12 cellular contexts compared by ENCODE assay signal in the genomic region with DNA sequence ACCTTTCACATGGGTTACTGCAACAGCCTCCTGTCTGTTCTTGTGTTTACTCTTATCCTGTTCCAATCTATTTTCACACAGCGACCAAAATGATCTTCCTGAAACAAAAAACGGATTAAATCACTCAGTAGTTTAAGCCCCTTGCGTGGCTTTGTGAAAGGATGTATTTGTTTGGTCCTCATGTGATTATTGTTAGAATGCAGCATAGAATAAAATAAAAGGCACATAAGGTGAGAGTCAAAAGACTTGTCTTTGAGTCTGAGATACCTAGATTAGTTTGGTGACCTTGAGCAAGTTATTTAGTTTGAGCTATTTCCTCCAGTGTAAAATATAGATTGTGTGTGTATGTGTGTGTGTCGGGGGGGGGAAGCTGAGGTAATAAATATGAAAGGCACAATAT.
DNase-seq lines count a peak whose midpoint lies in the region; ATAC-seq and TF ChIP-seq lines count a peak whose summit lies in the region.
"Had no signal": no experiment of that assay in that cellular context is flagged by ENCODE, and none has a peak within 500 bp of the region (broad histone marks: within the 10 kb centered on the region; RNA-seq: fewer than 3 reads in every experiment).

No MANE protein-coding gene starts in this region.

- H3K4me1 ChIP-seq in CD4-positive, CD25-positive, alpha-beta regulatory T cell (ENCODE audit: control insufficient read depth, insufficient read depth, low read length, poor library complexity, severe bottlenecking), result peaks cover 46% of the 10 kb centered on the region
- peaks cover 1% of the 10 kb centered on the region; the same call in 1 of the 2 replicates for H3K4me1 ChIP-seq in IMR-90 (ENCODE audit: control insufficient read depth, insufficient read depth, low read length)
- H3K4me1 ChIP-seq in neutrophil (ENCODE audit: control insufficient read depth in 1 of 2, insufficient read depth in 1 of 2, low read depth in 1 of 2, low read length in 1 of 2), result peaks cover 54 to 62% of the 10 kb centered on the region in 2 experiments
- peaks cover 5% of the 10 kb centered on the region for H3K4me1 ChIP-seq in testis

- no peaks in the 10 kb centered on the region; the same call in 1 of the 2 replicates for H4K20me1 ChIP-seq in IMR-90 (ENCODE audit: insufficient read depth, low read length)

- peak overlapping the region in 2 of 4 donors; percentile 14 to 25 for H3K4me3 Mint-ChIP-seq in CD4-positive, CD25-positive, alpha-beta regulatory T cell
- H3K4me3 Mint-ChIP-seq in endothelial cell (ENCODE audit: unreplicated experiment), result no peak overlapping the region
- H3K4me3 Mint-ChIP-seq: H9 had no signal

- no peak overlapping the region for H3K23ac ChIP-seq in IMR-90 (ENCODE audit: low read depth, low read length)

- peak overlapping the region; percentile 55 for H3K27ac ChIP-seq in CD4-positive, CD25-positive, alpha-beta regulatory T cell (ENCODE audit: insufficient read depth, low read length, poor library complexity, severe bottlenecking)
- H3K27ac ChIP-seq in IMR-90 (ENCODE audit: insufficient read depth, low read length) (no peak overlapping the region), neutrophil (peak overlapping the region; percentile 77), testis (no peak overlapping the region)

- no peak overlapping the region for H4K91ac ChIP-seq in IMR-90 (ENCODE audit: insufficient read depth, low read depth, low read length)

- H3K9me1 ChIP-seq in IMR-90 (ENCODE audit: insufficient read depth, low read length), result no peaks in the 10 kb centered on the region; the same call in none of the 2 replicates

- no peak overlapping the region for H2BK15ac ChIP-seq in IMR-90 (ENCODE audit: low read depth, low read length)

- no peak overlapping the region for H2BK120ac ChIP-seq in IMR-90 (ENCODE audit: low read depth, low read length)

- H3K4ac ChIP-seq in IMR-90 (ENCODE audit: low read depth, low read length), result no peak overlapping the region

- no peak overlapping the region for H3K56ac ChIP-seq in IMR-90 (ENCODE audit: extremely low read depth, insufficient read depth, low read length)

- POLR2A ChIA-PET in IMR-90 (lab: Charles Lee; ENCODE audit: unreplicated experiment), result no interaction called here

- no peaks in the 10 kb centered on the region for H3K9me3 ChIP-seq in CD4-positive, CD25-positive, alpha-beta regulatory T cell (ENCODE audit: control insufficient read depth in 2 of 2, low read length in 2 of 2)
- H3K9me3 ChIP-seq in IMR-90 (ENCODE audit: control insufficient read depth, insufficient read depth, low read length), result no peaks in the 10 kb centered on the region
- H3K9me3 ChIP-seq in neutrophil, result no peaks in the 10 kb centered on the region
- no peaks in the 10 kb centered on the region for H3K9me3 ChIP-seq in testis

- H2BK20ac ChIP-seq in IMR-90 (ENCODE audit: low read depth, low read length), result no peak overlapping the region

- peak overlapping the region; percentile 21 for H3K4me3 ChIP-seq in CD4-positive, CD25-positive, alpha-beta regulatory T cell (ENCODE audit: low read depth, low read length)
- no peak overlapping the region for H3K4me3 ChIP-seq in IMR-90 (ENCODE audit: insufficient read depth, low read depth, low read length)
- H3K4me3 ChIP-seq in neutrophil (ENCODE audit: low read depth in 1 of 2, low read length in 1 of 2), result no peak overlapping the region
- no peak overlapping the region for H3K4me3 ChIP-seq in testis

- in situ Hi-C loops in IMR-90 (cut with MboI; ENCODE audit: low sequenced_read_pairs), result no loop called here

- no peak overlapping the region for H3K4me2 ChIP-seq in IMR-90 (ENCODE audit: low read depth, low read length)

- H3K36me3 ChIP-seq in CD4-positive, CD25-positive, alpha-beta regulatory T cell (ENCODE audit: control insufficient read depth, insufficient read depth, low read length), result peaks cover 15% of the 10 kb centered on the region
- peaks cover 3% of the 10 kb centered on the region; the same call in 1 of the 2 replicates for H3K36me3 ChIP-seq in IMR-90 (ENCODE audit: control insufficient read depth, insufficient read depth, low read length)
- H3K36me3 ChIP-seq in neutrophil, result peaks cover 8% of the 10 kb centered on the region
- no peaks in the 10 kb centered on the region for H3K36me3 ChIP-seq in testis (ENCODE audit: low read depth, missing control alignments)

- H3K9ac ChIP-seq in IMR-90 (ENCODE audit: low read depth, low read length), result no peak overlapping the region

- no peaks in the 10 kb centered on the region for H3K9me3 Mint-ChIP-seq in CD4-positive, CD25-positive, alpha-beta regulatory T cell
- no peaks in the 10 kb centered on the region for H3K9me3 Mint-ChIP-seq in endothelial cell (ENCODE audit: unreplicated experiment)
- H3K9me3 Mint-ChIP-seq: H9 had no signal

- H3K27me3 ChIP-seq in CD4-positive, CD25-positive, alpha-beta regulatory T cell (ENCODE audit: control insufficient read depth, insufficient read depth, low read length), result no peaks in the 10 kb centered on the region
- no peaks in the 10 kb centered on the region for H3K27me3 ChIP-seq in IMR-90 (ENCODE audit: control insufficient read depth, insufficient read depth, low read length)
- no peaks in the 10 kb centered on the region for H3K27me3 ChIP-seq in neutrophil
- no peaks in the 10 kb centered on the region for H3K27me3 ChIP-seq in testis

- no peaks in the 10 kb centered on the region for H3K27me3 Mint-ChIP-seq in CD4-positive, CD25-positive, alpha-beta regulatory T cell
- H3K27me3 Mint-ChIP-seq in endothelial cell (ENCODE audit: unreplicated experiment), result peaks cover 2% of the 10 kb centered on the region

- no peak for TF ChIP-seq RAD21 in IMR-90 (IDR thresholded peaks at IDR 0.05; ENCODE audit: low read length)

- no peak overlapping the region for H4K8ac ChIP-seq in IMR-90 (ENCODE audit: low read depth in 2 of 2, low read length in 2 of 2)

- H2AK9ac ChIP-seq in IMR-90 (replicated peaks; ENCODE audit: low read depth, low read length, poor library complexity), result no peak overlapping the region

- H3K79me1 ChIP-seq in IMR-90 (ENCODE audit: low read depth in 1 of 2, low read length in 2 of 2), result peaks cover 32 to 59% of the 10 kb centered on the region in 2 experiments

- no peak for ATAC-seq in CD4-positive, CD25-positive, alpha-beta regulatory T cell (ENCODE audit: low read depth in 2 of 2)
- no peak for ATAC-seq in IMR-90 (ENCODE audit: low read depth)

- H2AFZ ChIP-seq in IMR-90 (replicated peaks; ENCODE audit: low read length, poor library complexity), result no peak overlapping the region

- H3K36me3 Mint-ChIP-seq in CD4-positive, CD25-positive, alpha-beta regulatory T cell, result peaks cover 9% of the 10 kb centered on the region
- H3K36me3 Mint-ChIP-seq in endothelial cell (ENCODE audit: low read depth, unreplicated experiment), result peaks cover 4% of the 10 kb centered on the region

- no CpG with 5 or more reads among the region's 4 CpGs for WGBS in IMR-90 (ENCODE audit: extremely low coverage in 2 of 2, insufficient read length in 1 of 2), 2 experiments
- 54 to 65% methylated on average over 4 of the region's 4 CpGs for WGBS in testis, 2 donors

- no peak overlapping the region for H3K18ac ChIP-seq in IMR-90 (ENCODE audit: low read depth, low read length)

- intact Hi-C loops in IMR-90 (cut with micrococcal nuclease) (loop anchor here (2.0 kb wide), 1 partner anchor 145 kb away; no protein-coding TSS in a partner anchor), testis (cut with DNase I; ENCODE audit: low total_unique reads) (no loop called here)

- no peak overlapping the region for H4K5ac ChIP-seq in IMR-90 (ENCODE audit: low read depth, low read length)

- H2AK5ac ChIP-seq in IMR-90 (ENCODE audit: low read depth, low read length), result no peak overlapping the region

- dilution Hi-C loops in IMR-90 (cut with HindIII; ENCODE audit: low sequenced_read_pairs, unreplicated experiment), result no loop called here

- TF ChIP-seq CTCF in IMR-90 (conservative IDR thresholded peaks at IDR 0.05; ENCODE audit: low read depth, low read length) (no peak), endothelial cell (IDR thresholded peaks at IDR 0.05; ENCODE audit: unreplicated experiment) (no peak), neutrophil (IDR thresholded peaks at IDR 0.05) (no peak), testis (IDR thresholded peaks at IDR 0.05) (no peak)

- H3K4me1 Mint-ChIP-seq in CD4-positive, CD25-positive, alpha-beta regulatory T cell, result peaks cover 56 to 86% (median 79%) of the 10 kb centered on the region in 4 donors
- H3K4me1 Mint-ChIP-seq in endothelial cell (ENCODE audit: unreplicated experiment), result peaks cover 22% of the 10 kb centered on the region

- BruUV-seq in IMR-90 (replicated peaks; lab: Mats Ljungman, UMichigan), result no TSS peak

- TF ChIP-seq POLR2A in IMR-90 (IDR thresholded peaks at IDR 0.05; ENCODE audit: low read depth, low read length) (no peak), testis (IDR thresholded peaks at IDR 0.05) (no peak)

- H3K27ac Mint-ChIP-seq in CD4-positive, CD25-positive, alpha-beta regulatory T cell, result peak overlapping the region; percentile 13 to 77 (median 25)
- H3K27ac Mint-ChIP-seq in endothelial cell (ENCODE audit: unreplicated experiment), result peak overlapping the region; percentile 76
- H3K27ac Mint-ChIP-seq: H9 had no signal

- DNase-seq in CD4-positive, CD25-positive, alpha-beta regulatory T cell, result no peak
- no peak for DNase-seq in IMR-90
- DNase-seq in endothelial cell (ENCODE audit: low spot score), result no peak
- no peak for DNase-seq in NCI-H82 treated with DMSO at 0.1 percent for 48 hours (lab: John Stamatoyannopoulos, UW; ENCODE audit: unreplicated experiment)
- no peak for DNase-seq in testis
- DNase-seq in stimulated activated CD4-positive, alpha-beta T cell treated with anti-CD3 and anti-CD28 coated beads, Interleukin-15, amount 100 ng/mL, for 24 hours, result no peak
- DNase-seq: H9, NCI-H1417, NCI-H1930, NCI-H2171, SHP77 had no signal

- H2BK5ac ChIP-seq in IMR-90 (ENCODE audit: low read depth, low read length, poor library complexity, severe bottlenecking), result no peak overlapping the region

- CTCF ChIA-PET in IMR-90 (lab: Yijun Ruan, JAX), result no interaction called here

- 0 out of 2 replicates have a peak overlapping the region, but pooled peaks have one; percentile 19 for H3K14ac ChIP-seq in IMR-90 (replicated peaks; ENCODE audit: low read depth, low read length)

TF ChIP-seq in IMR-90, 13 proteins besides CTCF, POLR2A, EP300 and RAD21:
- TF ChIP-seq MAZ (IDR thresholded peaks at IDR 0.05; ENCODE audit: borderline replicate concordance, low read depth, low read length) (no peak), NFE2L2 (IDR thresholded peaks at IDR 0.05; ENCODE audit: low read depth, low read length) (no peak), BHLHE40 (IDR thresholded peaks at IDR 0.05; ENCODE audit: low read depth, low read length) (no peak)

Comparison
In these comparisons a context has a peak if more than half of its experiments do, and no peak if none do; other contexts are left out.
1. H3K27ac ChIP-seq: peak in CD4-positive, CD25-positive, alpha-beta regulatory T cell (single experiment) and neutrophil (single experiment); none in IMR-90 (single experiment) and testis (0 of 2).